In genomic region chr1:25074828-25075227, GRCh38 we compare ENCODE assay signal across 28 cellular contexts.
"Had no signal": no experiment of that assay in that cellular context is flagged by ENCODE, and none has a peak within 500 bp of the region (broad histone marks: within the 10 kb centered on the region; RNA-seq: fewer than 3 reads in every experiment).

No MANE protein-coding gene starts in this region.

- H3K36me3 ChIP-seq: esophagus muscularis mucosa, gastrocnemius medialis, heart left ventricle had no signal

- H3K9me3 ChIP-seq: body of pancreas, gastrocnemius medialis had no signal

- H3K4me1 ChIP-seq: body of pancreas, esophagus muscularis mucosa, foreskin keratinocyte, gastrocnemius medialis, heart left ventricle had no signal

- ATAC-seq: activated CD4-positive, alpha-beta T cell treated with anti-CD3 and anti-CD28 coated beads for 36 hours; activated CD4-positive, CD25-positive, alpha-beta regulatory T cell treated with anti-CD3 and anti-CD28 coated beads, Interleukin-2, amount 50 U/mL, for 24 hours; activated CD8-positive, alpha-beta memory T cell treated with anti-CD3 and anti-CD28 coated beads, Interleukin-2, amount 10 ng/mL, durations not matched to agents 7 days and 5 days; activated CD8-positive, alpha-beta T cell treated with anti-CD3 and anti-CD28 coated beads, Interleukin-2, amount 10 ng/mL, durations not matched to agents 7 days and 5 days; body of pancreas; effector memory CD8-positive, alpha-beta T cell; foreskin keratinocyte; gastrocnemius medialis; heart left ventricle; WTC11 had no signal

- DNase-seq: activated CD4-positive, alpha-beta memory T cell treated with anti-CD3 and anti-CD28 coated beads for 36 hours; activated CD4-positive, alpha-beta T cell treated with anti-CD3 and anti-CD28 coated beads for 36 hours; activated CD4-positive, alpha-beta T cell treated with anti-CD3 and anti-CD28 coated beads, Interleukin-2, amount 10 ng/mL, durations not matched to agents 24 days and 14 days; activated CD8-positive, alpha-beta memory T cell treated with anti-CD3 and anti-CD28 coated beads, Interleukin-2, amount 10 ng/mL, durations not matched to agents 7 days and 5 days; activated CD8-positive, alpha-beta memory T cell treated with anti-CD3 and anti-CD28 coated beads, Interleukin-2, amount 50 U/mL, for 4 hours; activated CD8-positive, alpha-beta T cell treated with anti-CD3 and anti-CD28 coated beads, Interleukin-2, amount 10 ng/mL, durations not matched to agents 7 days and 5 days; activated effector memory CD4-positive, alpha-beta T cell treated with anti-CD3 and anti-CD28 coated beads, Interleukin-2, amount 50 U/mL, for 16 hours; activated naive CD4-positive, alpha-beta T cell treated with anti-CD3 and anti-CD28 coated beads, Interleukin-2, amount 10 ng/mL, durations not matched to agents 7 days and 5 days; activated T-cell treated with anti-CD3 and anti-CD28 coated beads, Interleukin-2, amount 50 U/mL, for 1 hour; activated T-cell treated with anti-CD3 and anti-CD28 coated beads, Interleukin-2, amount 50 U/mL, for 48 hours; amniotic stem cell; anterior cingulate cortex; body of pancreas; caudate nucleus; cortex of kidney; dermis blood vessel endothelial cell; effector CD4-positive, alpha-beta T cell; effector memory CD8-positive, alpha-beta T cell; erythroblast; foreskin keratinocyte; gastrocnemius medialis; glutamatergic neuron; heart left ventricle; T-helper 2 cell had no signal

- H3K27me3 ChIP-seq: body of pancreas, foreskin keratinocyte, gastrocnemius medialis, heart left ventricle had no signal

- H3K27ac ChIP-seq: body of pancreas, esophagus muscularis mucosa, foreskin keratinocyte, gastrocnemius medialis, heart left ventricle, VCaP had no signal

- H3K4me3 ChIP-seq: body of pancreas, esophagus muscularis mucosa, gastrocnemius medialis, heart left ventricle had no signal
